ENCODE assay signal across 30 cellular contexts in the genomic region with DNA sequence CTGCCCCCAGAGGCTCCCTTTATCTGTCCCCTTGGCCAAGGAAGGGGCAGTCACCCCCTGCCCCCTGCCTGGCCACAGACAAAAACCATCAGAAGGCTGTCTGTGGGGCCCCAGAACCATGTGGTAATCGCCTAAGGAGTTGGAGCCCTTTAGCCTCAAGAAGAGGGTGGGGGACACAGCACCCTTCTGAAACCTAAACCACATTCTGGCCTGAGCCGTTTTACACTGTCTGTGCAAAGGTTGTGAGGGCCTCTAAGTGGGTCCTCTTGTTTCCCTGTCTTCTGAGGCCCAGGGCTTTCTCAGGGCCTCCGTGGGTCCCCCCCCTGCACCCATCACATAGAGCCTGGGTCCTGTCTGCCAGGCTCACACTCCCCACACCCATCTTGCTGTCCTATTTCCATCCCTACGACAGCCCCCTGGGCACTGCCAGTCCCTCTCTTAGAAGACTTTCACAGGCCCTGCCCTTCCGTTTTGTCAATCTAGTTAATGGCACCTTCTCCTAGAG. TPM values are rescaled to one million over a fixed set of nuclear protein-coding genes. Genes with fewer than 3 reads are reported as not detected.
A peak's percentile ranks its signal among the peaks of the same experiment; 100 is the strongest.
DNase-seq lines count a peak whose midpoint lies in the region; ATAC-seq and TF ChIP-seq lines count a peak whose summit lies in the region.
"Had no signal": no experiment of that assay in that cellular context is flagged by ENCODE, and none has a peak within 500 bp of the region (broad histone marks: within the 10 kb centered on the region; RNA-seq: fewer than 3 reads in every experiment).

No MANE protein-coding gene starts in this region.

- no peak overlapping the region for H2BK12ac ChIP-seq in trophoblast cell (ENCODE audit: low read length)

- in situ Hi-C loops in mammary epithelial cell (cut with MboI; ENCODE audit: low sequenced_read_pairs in 2 of 2) = no loop called here

- H3K36me3 Mint-ChIP-seq in MCF 10A (ENCODE audit: insufficient read depth, unreplicated experiment) (no peaks in the 10 kb centered on the region), immature natural killer cell (no peaks in the 10 kb centered on the region)
- no peaks in the 10 kb centered on the region for H3K36me3 Mint-ChIP-seq in activated CD8-positive, alpha-beta T cell treated with anti-CD3 and anti-CD28 coated beads for 36 hours (ENCODE audit: low read depth)
- H3K36me3 Mint-ChIP-seq: CD8-positive, alpha-beta T cell; stimulated activated naive B cell treated with anti-CD40 and anti-IgM and Interleukin-4, amounts not matched to agents 10 μg/mL and 1 μg/mL and 100 μg/mL, for 72 hours had no signal

- ATAC-seq in activated CD8-positive, alpha-beta T cell treated with anti-CD3 and anti-CD28 coated beads for 36 hours = no peak

- H3K27ac ChIP-seq in mammary epithelial cell (ENCODE audit: insufficient read depth, low read depth, low read length) (no peak overlapping the region), trophoblast cell (ENCODE audit: low read depth, low read length) (no peak overlapping the region), vagina (peak overlapping the region; percentile 90)
- H3K27ac ChIP-seq: colonic mucosa, thoracic aorta had no signal

- TF ChIP-seq CTCF in MCF 10A (IDR thresholded peaks at IDR 0.05; ENCODE audit: unreplicated experiment) (no peak), mammary epithelial cell (conservative IDR thresholded peaks at IDR 0.05 in 1 of 2, IDR thresholded peaks at IDR 0.05 in 1 of 2; ENCODE audit: extremely low read depth in 1 of 2, insufficient read depth in 1 of 2, low read depth in 1 of 2, low read length in 2 of 2) (no peak), vagina (IDR thresholded peaks at IDR 0.05) (no peak), lower leg skin (IDR thresholded peaks at IDR 0.05) (no peak)
- no peak for TF ChIP-seq CTCF in activated CD8-positive, alpha-beta T cell treated with anti-CD3 and anti-CD28 coated beads for 36 hours (IDR thresholded peaks at IDR 0.05)

- H3K9ac ChIP-seq in mammary epithelial cell (ENCODE audit: insufficient read depth, low read length) (no peak overlapping the region), trophoblast cell (ENCODE audit: low read length) (no peak overlapping the region)

- intact Hi-C loops in MCF 10A (cut with micrococcal nuclease) = no loop called here
- intact Hi-C loops in mammary epithelial cell (cut with micrococcal nuclease) = no loop called here
- intact Hi-C loops in vagina (cut with DNase I) = loop anchor here (5.0 kb wide), 1 partner anchor 56 kb away; a partner anchor contains a TSS
- intact Hi-C loops in lower leg skin (cut with DNase I; ENCODE audit: low total_unique reads) = no loop called here
- intact Hi-C loops in activated CD8-positive, alpha-beta T cell treated with anti-CD3 and anti-CD28 coated beads for 36 hours (cut with micrococcal nuclease) = no loop called here

- no peaks in the 10 kb centered on the region for H4K20me1 ChIP-seq in mammary epithelial cell (ENCODE audit: insufficient read depth, low read length)

- H3K4me1 Mint-ChIP-seq in MCF 10A (ENCODE audit: insufficient read depth, unreplicated experiment) (peaks cover 10% of the 10 kb centered on the region), immature natural killer cell (peaks cover 47 to 49% of the 10 kb centered on the region in 2 donors)
- H3K4me1 Mint-ChIP-seq in activated CD8-positive, alpha-beta T cell treated with anti-CD3 and anti-CD28 coated beads for 36 hours (ENCODE audit: low read depth) = no peaks in the 10 kb centered on the region

- H3K4me2 ChIP-seq in mammary epithelial cell (ENCODE audit: insufficient read depth, low read depth, low read length) (no peak overlapping the region), trophoblast cell (ENCODE audit: low read length) (no peak overlapping the region)

- peak overlapping the region; percentile 59 for H3K27ac Mint-ChIP-seq in MCF 10A (ENCODE audit: low read depth, unreplicated experiment)
- H3K27ac Mint-ChIP-seq in immature natural killer cell = peak overlapping the region; percentile 89 to 99 (median 96)
- H3K27ac Mint-ChIP-seq in activated CD8-positive, alpha-beta T cell treated with anti-CD3 and anti-CD28 coated beads for 36 hours = no peak overlapping the region
- H3K27ac Mint-ChIP-seq: CD8-positive, alpha-beta T cell; stimulated activated naive B cell treated with anti-CD40 and anti-IgM and Interleukin-4, amounts not matched to agents 10 μg/mL and 1 μg/mL and 100 μg/mL, for 72 hours had no signal

- H2AK5ac ChIP-seq in trophoblast cell (ENCODE audit: low read length) = no peak overlapping the region

- peaks cover 11% of the 10 kb centered on the region for H3K79me1 ChIP-seq in trophoblast cell (ENCODE audit: low read length)

- TF ChIP-seq POLR2A in vagina (IDR thresholded peaks at IDR 0.05) (no peak), lower leg skin (IDR thresholded peaks at IDR 0.05) (no peak)

- H3K27me3 ChIP-seq in mammary epithelial cell (ENCODE audit: insufficient read depth, low read length) (no peaks in the 10 kb centered on the region), trophoblast cell (ENCODE audit: insufficient read depth, low read length) (no peaks in the 10 kb centered on the region), vagina (no peaks in the 10 kb centered on the region)
- H3K27me3 ChIP-seq: breast epithelium, colonic mucosa had no signal

- DNase-seq in MCF 10A (ENCODE audit: unreplicated experiment) (no peak), mammary epithelial cell (no peak), immature natural killer cell (peak; percentile 46 to 58 (median 53)), trophoblast cell (no peak), vagina (ENCODE audit: extremely low spot score in 2 of 2) (no peak), lower leg skin (ENCODE audit: low spot score in 2 of 2) (no peak), NCI-H526 treated with DMSO at 0.1 percent for 48 hours (lab: John Stamatoyannopoulos, UW) (no peak)
- no peak for DNase-seq in activated CD8-positive, alpha-beta T cell treated with anti-CD3 and anti-CD28 coated beads for 36 hours
- DNase-seq: 8988T; activated CD4-positive, alpha-beta T cell treated with anti-CD3 and anti-CD28 coated beads for 4 hours; activated naive CD4-positive, alpha-beta T cell treated with Interleukin-2 at 50 U/mL for 16 hours; activated T-cell treated with anti-CD3 and anti-CD28 coated beads, Interleukin-2, amount 50 U/mL, for 48 hours; CD8-positive, alpha-beta T cell; colonic mucosa; effector memory CD8-positive, alpha-beta T cell; foreskin melanocyte; GOT3; hypothalamus; left ventricle myocardium inferior; NCI-H1092; NCI-H187; NCI-H69; RPMI8226; stimulated activated CD4-positive, alpha-beta T cell treated with anti-CD3 and anti-CD28 coated beads, Interleukin-4, amount 100 ng/mL, for 1 hour; stimulated activated naive B cell treated with anti-CD40 and anti-IgM and Interleukin-4, amounts not matched to agents 10 μg/mL and 1 μg/mL and 100 μg/mL, for 72 hours; T-helper 2 cell had no signal

- H3K18ac ChIP-seq in trophoblast cell (ENCODE audit: low read length) = no peak overlapping the region

- H3K4me3 Mint-ChIP-seq in MCF 10A (ENCODE audit: unreplicated experiment) (no peak overlapping the region), immature natural killer cell (peak overlapping the region; percentile 56 to 80 (median 74))
- no peak overlapping the region for H3K4me3 Mint-ChIP-seq in activated CD8-positive, alpha-beta T cell treated with anti-CD3 and anti-CD28 coated beads for 36 hours
- H3K4me3 Mint-ChIP-seq: CD8-positive, alpha-beta T cell had no signal

- H3K9me3 Mint-ChIP-seq in MCF 10A (ENCODE audit: unreplicated experiment) (no peaks in the 10 kb centered on the region), immature natural killer cell (no peaks in the 10 kb centered on the region)
- H3K9me3 Mint-ChIP-seq in activated CD8-positive, alpha-beta T cell treated with anti-CD3 and anti-CD28 coated beads for 36 hours = no peaks in the 10 kb centered on the region
- H3K9me3 Mint-ChIP-seq: CD8-positive, alpha-beta T cell; effector memory CD8-positive, alpha-beta T cell; stimulated activated naive B cell treated with anti-CD40 and anti-IgM and Interleukin-4, amounts not matched to agents 10 μg/mL and 1 μg/mL and 100 μg/mL, for 72 hours had no signal

- H3K79me2 ChIP-seq in mammary epithelial cell (ENCODE audit: insufficient read depth, low read length) (no peaks in the 10 kb centered on the region), trophoblast cell (ENCODE audit: control insufficient read depth, insufficient read depth, low read length, poor library complexity) (peaks cover 2% of the 10 kb centered on the region)

- H4K91ac ChIP-seq in trophoblast cell (ENCODE audit: low read depth, low read length) = peak overlapping the region; percentile 22

- no TSS peak for BruUV-seq in MCF 10A (replicated peaks; lab: Mats Ljungman, UMichigan)
- BruUV-seq in mammary epithelial cell (replicated peaks; lab: Mats Ljungman, UMichigan) = no TSS peak

- 98% methylated on average over 5 of the region's 5 CpGs for WGBS in mammary epithelial cell (ENCODE audit: low coverage, missing lambda C conversion rate)
- WGBS in trophoblast cell (ENCODE audit: extremely low coverage, insufficient coverage, insufficient read length) = no CpG with 5 or more reads among the region's 5 CpGs
- WGBS in lower leg skin, 2 donors = 86 to 96% methylated on average over 4 to 5 of the region's 5 CpGs

- H3K4ac ChIP-seq in trophoblast cell (ENCODE audit: low read depth, low read length) = no peak overlapping the region

- H3K27me3 Mint-ChIP-seq in MCF 10A (ENCODE audit: insufficient read depth, unreplicated experiment) (no peaks in the 10 kb centered on the region), immature natural killer cell (ENCODE audit: low read depth in 3 of 3) (peaks cover 1 to 4% (median 3%) of the 10 kb centered on the region in 3 donors)
- H3K27me3 Mint-ChIP-seq in activated CD8-positive, alpha-beta T cell treated with anti-CD3 and anti-CD28 coated beads for 36 hours = peaks cover 7% of the 10 kb centered on the region

- CTCF ChIA-PET in MCF 10A (lab: Yijun Ruan, JAX) (no interaction called here), mammary epithelial cell (lab: Charles Lee; ENCODE audit: low non-redundant PET) (no interaction called here)
- CTCF ChIA-PET in activated CD8-positive, alpha-beta T cell treated with anti-CD3 and anti-CD28 coated beads for 36 hours (lab: Charles Lee) = no interaction called here

- H2BK5ac ChIP-seq in trophoblast cell (ENCODE audit: low read depth, low read length, poor library complexity) = no peak overlapping the region

- H3K14ac ChIP-seq in trophoblast cell (ENCODE audit: low read length) = no peak overlapping the region

- no peaks in the 10 kb centered on the region for H3K9me3 ChIP-seq in mammary epithelial cell (replicated peaks; ENCODE audit: insufficient read depth, low read length)
- no peaks in the 10 kb centered on the region for H3K9me3 ChIP-seq in trophoblast cell (ENCODE audit: insufficient read depth, low read depth, low read length)
- no peaks in the 10 kb centered on the region for H3K9me3 ChIP-seq in vagina
- H3K9me3 ChIP-seq: breast epithelium, colonic mucosa, left ventricle myocardium inferior, thoracic aorta had no signal

- peak overlapping the region; percentile 32 for H4K8ac ChIP-seq in trophoblast cell (ENCODE audit: low read depth, low read length)

- POLR2A ChIA-PET in MCF 10A (lab: Yijun Ruan, JAX) = interaction anchor here (0.7 kb wide), 1 partner anchor 108 kb away, joined by 4 read pairs; no protein-coding TSS in a partner anchor
- POLR2A ChIA-PET in activated CD8-positive, alpha-beta T cell treated with anti-CD3 and anti-CD28 coated beads for 36 hours (lab: Charles Lee) = no interaction called here

- H2BK120ac ChIP-seq in trophoblast cell (ENCODE audit: insufficient read depth, low read length, poor library complexity) = no peak overlapping the region

- H2AFZ ChIP-seq in mammary epithelial cell (ENCODE audit: low read depth, low read length) (no peak overlapping the region), trophoblast cell (ENCODE audit: insufficient read depth, low read length, poor library complexity) (no peak overlapping the region)

- H3K4me1 ChIP-seq in mammary epithelial cell (ENCODE audit: insufficient read depth, low read length) = peaks cover 22% of the 10 kb centered on the region
- peaks cover 7 to 11% of the 10 kb centered on the region in 2 experiments for H3K4me1 ChIP-seq in trophoblast cell (ENCODE audit: control insufficient read depth in 1 of 2, insufficient read depth in 2 of 2, low read length in 2 of 2)
- peaks cover 34% of the 10 kb centered on the region for H3K4me1 ChIP-seq in vagina
- H3K4me1 ChIP-seq: colonic mucosa had no signal

- no peaks in the 10 kb centered on the region for H3K36me3 ChIP-seq in mammary epithelial cell (ENCODE audit: insufficient read depth, low read length)
- no peaks in the 10 kb centered on the region for H3K36me3 ChIP-seq in trophoblast cell (ENCODE audit: control insufficient read depth in 1 of 2, insufficient read depth in 2 of 2, low read length in 2 of 2)
- no peaks in the 10 kb centered on the region for H3K36me3 ChIP-seq in vagina
- H3K36me3 ChIP-seq: breast epithelium, colonic mucosa, left ventricle myocardium inferior, thoracic aorta had no signal

- H3K4me3 ChIP-seq in mammary epithelial cell (replicated peaks in 1 of 3; ENCODE audit: insufficient read depth in 1 of 3, low read depth in 2 of 3, low read length in 3 of 3) (no peak overlapping the region), trophoblast cell (ENCODE audit: low read depth, low read length) (no peak overlapping the region), vagina (no peak overlapping the region), lower leg skin (ENCODE audit: low read depth, poor library complexity, severe bottlenecking) (no peak overlapping the region)

- dilution Hi-C loops in mammary epithelial cell (cut with HindIII; ENCODE audit: low sequenced_read_pairs) = loop anchor here (5.0 kb wide), 1 partner anchor 106 kb away; no protein-coding TSS in a partner anchor

- no peak overlapping the region for H3K23ac ChIP-seq in trophoblast cell (ENCODE audit: low read length)

- no peak overlapping the region for H4K12ac ChIP-seq in trophoblast cell (ENCODE audit: low read depth, low read length)

RNA-seq across cellular contexts. Expression of a gene that starts 17.9 kb away (rescaled TPM):
- total RNA-seq in MCF 10A (2022) = 40.3 and 40.7 TPM in 2 replicates
- total RNA-seq in mammary epithelial cell = 10 to 100 TPM; 35.0 to 40.8 TPM
- 57.7 TPM for polyA plus RNA-seq in mammary epithelial cell
- 27.1 TPM for polyA minus RNA-seq in mammary epithelial cell
- 100 to 1,000 TPM in 2 of 3 donors, 10 to 100 TPM in 1; 94.7 to 153 (median 101) TPM for polyA plus RNA-seq in immature natural killer cell
- 40.2 and 42.5 TPM in 2 replicates for polyA plus RNA-seq in trophoblast cell (2013)
- total RNA-seq in vagina = 50.6 TPM
- 10 to 100 TPM; 44.4 to 57.1 (median 50.7) TPM for total RNA-seq in lower leg skin
- 10 to 100 TPM; 78.8 to 83.5 TPM for total RNA-seq in activated CD8-positive, alpha-beta T cell treated with anti-CD3 and anti-CD28 coated beads for 36 hours

RNA-seq across cellular contexts. Expression of a gene that starts 18.4 kb away (rescaled TPM):
- total RNA-seq in MCF 10A (2022) (not detected in 2 replicates), mammary epithelial cell (under 1 TPM in 1 of 2 donors, not detected in 1; 0.17 TPM), vagina (51.3 TPM), lower leg skin (10 to 100 TPM in 2 of 4 donors, 1 to 10 TPM in 2; 2.8 to 23.7 (median 9.0) TPM)
- polyA plus RNA-seq in mammary epithelial cell (0.06 TPM), immature natural killer cell (not detected)
- polyA minus RNA-seq in mammary epithelial cell = not detected
- 0.11 TPM in 2 replicates for polyA plus RNA-seq in trophoblast cell (2013)
- total RNA-seq in activated CD8-positive, alpha-beta T cell treated with anti-CD3 and anti-CD28 coated beads for 36 hours = not detected
- total RNA-seq: CD8-positive, alpha-beta T cell; esophagus mucosa; G401 had no signal

RNA-seq across cellular contexts. Expression of a gene that starts 28.7 kb away (rescaled TPM):
- total RNA-seq in MCF 10A (2022) (49.7 and 55.4 TPM in 2 replicates), mammary epithelial cell (10 to 100 TPM; 32.3 to 34.7 TPM), vagina (32.7 TPM), lower leg skin (10 to 100 TPM; 39.2 to 70.6 (median 51.0) TPM)
- polyA plus RNA-seq in mammary epithelial cell (63.6 TPM), immature natural killer cell (10 to 100 TPM; 36.1 to 50.3 (median 37.9) TPM)
- 73.5 TPM for polyA minus RNA-seq in mammary epithelial cell
- polyA plus RNA-seq in trophoblast cell (2013) = 19.5 and 20.3 TPM in 2 replicates
- 10 to 100 TPM; 29.7 to 30.3 TPM for total RNA-seq in activated CD8-positive, alpha-beta T cell treated with anti-CD3 and anti-CD28 coated beads for 36 hours

RNA-seq across cellular contexts. Expression of a gene that starts 41.0 kb away (rescaled TPM):
- total RNA-seq in MCF 10A (2022) (5.0 and 5.5 TPM in 2 replicates), mammary epithelial cell (10 to 100 TPM; 10.6 to 13.3 TPM), vagina (15.2 TPM), lower leg skin (100 to 1,000 TPM in 1 of 4 donors, 10 to 100 TPM in 3; 71.1 to 117 (median 81.1) TPM)
- polyA plus RNA-seq in mammary epithelial cell (10.2 TPM), immature natural killer cell (under 1 TPM in 1 of 3 donors, not detected in 2; 0.14 TPM)
- 18.0 TPM for polyA minus RNA-seq in mammary epithelial cell
- polyA plus RNA-seq in trophoblast cell (2013) = 5.2 and 5.9 TPM in 2 replicates
- total RNA-seq in activated CD8-positive, alpha-beta T cell treated with anti-CD3 and anti-CD28 coated beads for 36 hours = 1 to 10 TPM; 1.2 to 1.7 TPM

RNA-seq across cellular contexts. Expression of a gene that starts 51.6 kb away (rescaled TPM):
- total RNA-seq in MCF 10A (2022) = 14.6 and 16.6 TPM in 2 replicates
- total RNA-seq in mammary epithelial cell = 10 to 100 TPM; 15.8 to 33.3 TPM
- polyA plus RNA-seq in mammary epithelial cell = 6.9 TPM
- 1.2 TPM for polyA minus RNA-seq in mammary epithelial cell
- 10 to 100 TPM in 1 of 3 donors, 1 to 10 TPM in 2; 4.2 to 10.1 (median 5.0) TPM for polyA plus RNA-seq in immature natural killer cell
- polyA plus RNA-seq in trophoblast cell (2013) = 11.9 and 12.1 TPM in 2 replicates
- 73.4 TPM for total RNA-seq in vagina
- total RNA-seq in lower leg skin = 10 to 100 TPM; 34.9 to 93.9 (median 54.3) TPM
- 10 to 100 TPM; 52.4 to 61.1 TPM for total RNA-seq in activated CD8-positive, alpha-beta T cell treated with anti-CD3 and anti-CD28 coated beads for 36 hours

Comparison
In these comparisons a context has a peak if more than half of its experiments do, and no peak if none do; other contexts are left out.
1. DNase-seq: peak in immature natural killer cell (3 of 3); none in MCF 10A (single experiment), mammary epithelial cell (single experiment), trophoblast cell (0 of 2), vagina (0 of 2), lower leg skin (0 of 2), NCI-H526 treated with DMSO at 0.1 percent for 48 hours (single experiment) and activated CD8-positive, alpha-beta T cell treated with anti-CD3 and anti-CD28 coated beads for 36 hours (single experiment).
2. H3K4me3 Mint-ChIP-seq: peak in immature natural killer cell (5 of 5); none in MCF 10A (single experiment) and activated CD8-positive, alpha-beta T cell treated with anti-CD3 and anti-CD28 coated beads for 36 hours (single experiment).